Comparison of ENCODE assay signal across 25 cellular contexts in genomic region chr2:85334933-85335332, GRCh38.
"Had no signal": no experiment of that assay in that cellular context is flagged by ENCODE, and none has a peak within 500 bp of the region (broad histone marks: within the 10 kb centered on the region; RNA-seq: fewer than 3 reads in every experiment).

No MANE protein-coding gene starts in this region.

- H3K36me3 ChIP-seq: left ventricle myocardium inferior, pancreas, prostate gland, spleen, suprapubic skin, thoracic aorta, tibial artery, uterus had no signal

- H3K4me1 ChIP-seq: left ventricle myocardium inferior, pancreas, prostate gland, spleen, suprapubic skin, uterus had no signal

- H3K27me3 ChIP-seq: pancreas, suprapubic skin, uterus had no signal

- H3K27ac ChIP-seq: left ventricle myocardium inferior, pancreas, prostate gland, skin epidermis, spleen, suprapubic skin, thoracic aorta, tibial artery, uterus had no signal

- H3K4me3 ChIP-seq: left ventricle myocardium inferior, lung, pancreas, prostate gland, skin epidermis, spleen, suprapubic skin, thoracic aorta, tibial artery, uterus had no signal

- ATAC-seq: left cardiac atrium; naive thymus-derived CD4-positive, alpha-beta T cell; natural killer cell treated with Interleukin-12 subunit alpha and Interleukin-12 subunit beta and Interleukin-15 and Interleukin-18, amount 100 ng/mL, for 72 hours; pancreas; right cardiac atrium; sciatic nerve; stimulated activated effector memory CD8-positive, alpha-beta T cell treated with anti-CD3 and anti-CD28 coated beads, Interleukin-12 subunit alpha, Interleukin-12 subunit beta, amount 100 ng/mL, for 72 hours had no signal

- DNase-seq: hippocampal formation; kidney glomerular epithelial cell; left cardiac atrium; left ventricle myocardium inferior; mesendoderm; naive thymus-derived CD4-positive, alpha-beta T cell; nucleus accumbens; pancreas; retina; right cardiac atrium; spleen; stimulated activated CD4-positive, alpha-beta T cell treated with anti-CD3 and anti-CD28 coated beads, Interleukin-4, amount 100 ng/mL, for 24 hours; stimulated activated naive CD4-positive, alpha-beta T cell; tibial artery; trophoblast cell; uterus had no signal

- FAIRE-seq: keratinocyte, pancreas had no signal

- H3K9me3 ChIP-seq: left ventricle myocardium inferior, pancreas, prostate gland, spleen, suprapubic skin, thoracic aorta, tibial artery, uterus had no signal
